In the genomic region with DNA sequence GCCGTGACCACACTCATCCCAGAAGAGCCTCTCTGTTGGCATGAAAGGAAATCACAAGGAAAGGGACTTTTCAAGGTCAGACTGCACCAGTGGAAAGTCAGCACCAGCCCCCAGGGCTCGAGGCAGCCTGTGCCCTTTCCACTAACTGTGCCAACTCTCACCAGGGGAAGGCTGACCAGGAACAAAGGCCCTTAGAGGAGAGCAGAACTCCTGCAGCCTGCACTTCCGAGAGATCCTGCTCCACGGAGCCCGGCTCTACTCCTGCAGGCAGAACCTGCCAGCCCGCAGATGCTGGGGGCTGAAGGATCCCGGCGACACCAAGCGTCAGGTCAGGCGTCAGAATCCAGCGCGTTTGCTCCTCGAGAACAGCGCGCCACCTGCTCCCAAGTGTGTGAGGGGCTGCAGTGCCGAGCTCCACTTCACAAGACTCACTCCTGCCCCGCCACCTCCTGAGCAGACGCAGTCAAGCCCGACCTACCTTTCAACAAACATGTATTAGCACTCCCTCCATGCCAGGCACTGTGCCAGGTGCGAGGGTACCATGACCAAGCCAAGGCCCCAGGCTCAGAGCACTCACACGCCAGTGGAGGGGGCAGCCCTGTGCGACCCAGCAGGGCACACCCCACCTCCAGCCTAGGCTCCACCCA, we compare ENCODE assay signal across 8 cellular contexts. TPM values are rescaled to one million over a fixed set of nuclear protein-coding genes. Genes with fewer than 3 reads are reported as not detected.
DNase-seq lines count a peak whose midpoint lies in the region; ATAC-seq and TF ChIP-seq lines count a peak whose summit lies in the region.

No MANE protein-coding gene starts in this region.

- no peaks in the 10 kb centered on the region for H3K79me1 ChIP-seq in mesendoderm (ENCODE audit: low read length)

- ATAC-seq in GM21619 (IDR thresholded peaks at IDR 0.05; ENCODE audit: unreplicated experiment) = peak; percentile 25

- intact Hi-C loops in breast epithelium (cut with DNase I; ENCODE audit: low total_unique reads) = no loop called here

- no peak overlapping the region for H3K4ac ChIP-seq in mesendoderm (ENCODE audit: low read depth, low read length)

- H3K79me2 ChIP-seq in mesendoderm (ENCODE audit: control insufficient read depth, insufficient read depth, low read length) = no peaks in the 10 kb centered on the region

- no peak overlapping the region for H4K5ac ChIP-seq in mesendoderm (ENCODE audit: low read length)

- no peak overlapping the region for H3K23ac ChIP-seq in mesendoderm (ENCODE audit: low read length)

- no peaks in the 10 kb centered on the region for H3K9me3 ChIP-seq in breast epithelium

- no peak overlapping the region for H3K56ac ChIP-seq in mesendoderm (ENCODE audit: low read length)

- H2BK120ac ChIP-seq in mesendoderm (ENCODE audit: low read depth, low read length) = no peak overlapping the region

- no peak for TF ChIP-seq CTCF in breast epithelium (IDR thresholded peaks at IDR 0.05)

- no peak overlapping the region for H2AK5ac ChIP-seq in mesendoderm (ENCODE audit: low read length)

- H3K4me1 ChIP-seq in breast epithelium = no peaks in the 10 kb centered on the region
- H3K4me1 ChIP-seq in mesendoderm (ENCODE audit: control insufficient read depth, low read depth, low read length) = no peaks in the 10 kb centered on the region

- H3K27me3 ChIP-seq in breast epithelium (peaks cover 0 to 6% of the 10 kb centered on the region in 2 donors), mesendoderm (ENCODE audit: insufficient read depth, low read length, poor library complexity) (no peaks in the 10 kb centered on the region)

- H3K27ac ChIP-seq in breast epithelium = peak overlapping the region; percentile 53 to 57
- H3K27ac ChIP-seq in mesendoderm (ENCODE audit: low read depth, low read length) = no peak overlapping the region

- peak overlapping the region; percentile 63 for H3K4me2 ChIP-seq in mesendoderm (ENCODE audit: low read length)

- H3K4me3 ChIP-seq in breast epithelium = peak overlapping the region in 2 of 3 donors; percentile 43 to 63
- no peak overlapping the region for H3K4me3 ChIP-seq in mesendoderm (ENCODE audit: low read length)

- DNase-seq in D341Med (ENCODE audit: low spot score) (peak; percentile 63), NCI-H1092 (lab: John Stamatoyannopoulos, UW) (peak; percentile 58), breast epithelium (ENCODE audit: low spot score in 2 of 2) (peak; percentile 38 to 58), mesendoderm (peak; percentile 61), activated gamma-delta T cell treated with Interleukin-2 at 50 U/mL for 16 hours (no peak), NCI-H1694 (lab: John Stamatoyannopoulos, UW) (no peak), MV-4-11 (lab: John Stamatoyannopoulos, UW) (no peak)

- H3K36me3 ChIP-seq in breast epithelium (no peaks in the 10 kb centered on the region), mesendoderm (ENCODE audit: control insufficient read depth, insufficient read depth, low read length) (no peaks in the 10 kb centered on the region)

- WGBS in mesendoderm (ENCODE audit: extremely low coverage, insufficient coverage, low lambda C conversion rate) = no CpG with 5 or more reads among the region's 22 CpGs

- H2BK5ac ChIP-seq in mesendoderm (ENCODE audit: low read length) = no peak overlapping the region

- peak overlapping the region; percentile 25 for H3K9ac ChIP-seq in mesendoderm (ENCODE audit: low read length)

- H2BK15ac ChIP-seq in mesendoderm (replicated peaks; ENCODE audit: low read depth) = no peak overlapping the region

- no peak for TF ChIP-seq POLR2A in breast epithelium (IDR thresholded peaks at IDR 0.05)

- no peak overlapping the region for H3K18ac ChIP-seq in mesendoderm (ENCODE audit: low read length)

- no peak overlapping the region for H4K8ac ChIP-seq in mesendoderm (ENCODE audit: low read depth, low read length)

RNA-seq across cellular contexts. Expression of gene HELT, which starts 13.6 kb away (rescaled TPM):
- total RNA-seq in breast epithelium = not detected
- not detected for polyA plus RNA-seq in mesendoderm (2013, experiment 1 of 2)
- not detected for polyA plus RNA-seq in mesendoderm (2013, experiment 2 of 2)

Comparison
In these comparisons a context has a peak if more than half of its experiments do, and no peak if none do; other contexts are left out.
1. DNase-seq: peak in D341Med (single experiment), NCI-H1092 (single experiment), breast epithelium (2 of 2) and mesendoderm (single experiment); none in activated gamma-delta T cell treated with Interleukin-2 at 50 U/mL for 16 hours (single experiment), NCI-H1694 (single experiment) and MV-4-11 (single experiment).